Comparison of ENCODE assay signal across 13 cellular contexts in genomic region chr6:23269436-23269835, GRCh38.
"Had no signal": no experiment of that assay in that cellular context is flagged by ENCODE, and none has a peak within 500 bp of the region (broad histone marks: within the 10 kb centered on the region; RNA-seq: fewer than 3 reads in every experiment).

No MANE protein-coding gene starts in this region.

- H3K27ac Mint-ChIP-seq: activated CD8-positive, alpha-beta T cell treated with anti-CD3 and anti-CD28 coated beads for 36 hours; activated naive CD8-positive, alpha-beta T cell treated with anti-CD3 and anti-CD28 coated beads, Interleukin-2, amount 50 U/mL, for 24 hours; dendritic cell treated with granulocyte-macrophage colony-stimulating factor and Interleukin-4, amounts not matched to agents 40 ng/mL and 50 ng/mL, for 4 days; nephron progenitor cell had no signal

- H3K4me3 ChIP-seq: heart left ventricle, left ventricle myocardium inferior, skin epidermis, thyroid gland, uterus had no signal

- H3K4me1 ChIP-seq: heart left ventricle, thyroid gland, uterus had no signal

- H3K27me3 Mint-ChIP-seq: activated CD8-positive, alpha-beta T cell treated with anti-CD3 and anti-CD28 coated beads for 36 hours; dendritic cell treated with granulocyte-macrophage colony-stimulating factor and Interleukin-4, amounts not matched to agents 40 ng/mL and 50 ng/mL, for 4 days had no signal

- ATAC-seq: activated CD8-positive, alpha-beta T cell treated with anti-CD3 and anti-CD28 coated beads for 36 hours; activated naive CD8-positive, alpha-beta T cell treated with anti-CD3 and anti-CD28 coated beads, Interleukin-2, amount 50 U/mL, for 24 hours; heart left ventricle had no signal

- DNase-seq: activated CD4-positive, alpha-beta T cell treated with anti-CD3 and anti-CD28 coated beads for 1 hour; activated CD8-positive, alpha-beta T cell treated with anti-CD3 and anti-CD28 coated beads for 36 hours; activated naive CD4-positive, alpha-beta T cell treated with Interleukin-2 at 50 U/mL for 16 hours; activated naive CD8-positive, alpha-beta T cell treated with anti-CD3 and anti-CD28 coated beads, Interleukin-2, amount 50 U/mL, for 24 hours; central memory CD4-positive, alpha-beta T cell; erythroblast; heart left ventricle; left ventricle myocardium inferior; nephron progenitor cell; thyroid gland; uterus had no signal

- H3K4me3 Mint-ChIP-seq: activated CD8-positive, alpha-beta T cell treated with anti-CD3 and anti-CD28 coated beads for 36 hours; activated naive CD8-positive, alpha-beta T cell treated with anti-CD3 and anti-CD28 coated beads, Interleukin-2, amount 50 U/mL, for 24 hours; dendritic cell treated with granulocyte-macrophage colony-stimulating factor and Interleukin-4, amounts not matched to agents 40 ng/mL and 50 ng/mL, for 4 days; nephron progenitor cell had no signal

- H3K9me3 Mint-ChIP-seq: activated CD8-positive, alpha-beta T cell treated with anti-CD3 and anti-CD28 coated beads for 36 hours; nephron progenitor cell had no signal

- H3K27ac ChIP-seq: heart left ventricle, left ventricle myocardium inferior, skin epidermis, thyroid gland, uterus had no signal

- H3K27me3 ChIP-seq: heart left ventricle, thyroid gland, uterus had no signal

- H3K36me3 ChIP-seq: heart left ventricle, left ventricle myocardium inferior, thyroid gland, uterus had no signal

- H3K4me1 Mint-ChIP-seq: activated naive CD8-positive, alpha-beta T cell treated with anti-CD3 and anti-CD28 coated beads, Interleukin-2, amount 50 U/mL, for 24 hours had no signal

- H3K9me3 ChIP-seq: heart left ventricle, left ventricle myocardium inferior, thyroid gland, uterus had no signal
